Comparison of ENCODE assay signal across 1 cellular context in the genomic region with DNA sequence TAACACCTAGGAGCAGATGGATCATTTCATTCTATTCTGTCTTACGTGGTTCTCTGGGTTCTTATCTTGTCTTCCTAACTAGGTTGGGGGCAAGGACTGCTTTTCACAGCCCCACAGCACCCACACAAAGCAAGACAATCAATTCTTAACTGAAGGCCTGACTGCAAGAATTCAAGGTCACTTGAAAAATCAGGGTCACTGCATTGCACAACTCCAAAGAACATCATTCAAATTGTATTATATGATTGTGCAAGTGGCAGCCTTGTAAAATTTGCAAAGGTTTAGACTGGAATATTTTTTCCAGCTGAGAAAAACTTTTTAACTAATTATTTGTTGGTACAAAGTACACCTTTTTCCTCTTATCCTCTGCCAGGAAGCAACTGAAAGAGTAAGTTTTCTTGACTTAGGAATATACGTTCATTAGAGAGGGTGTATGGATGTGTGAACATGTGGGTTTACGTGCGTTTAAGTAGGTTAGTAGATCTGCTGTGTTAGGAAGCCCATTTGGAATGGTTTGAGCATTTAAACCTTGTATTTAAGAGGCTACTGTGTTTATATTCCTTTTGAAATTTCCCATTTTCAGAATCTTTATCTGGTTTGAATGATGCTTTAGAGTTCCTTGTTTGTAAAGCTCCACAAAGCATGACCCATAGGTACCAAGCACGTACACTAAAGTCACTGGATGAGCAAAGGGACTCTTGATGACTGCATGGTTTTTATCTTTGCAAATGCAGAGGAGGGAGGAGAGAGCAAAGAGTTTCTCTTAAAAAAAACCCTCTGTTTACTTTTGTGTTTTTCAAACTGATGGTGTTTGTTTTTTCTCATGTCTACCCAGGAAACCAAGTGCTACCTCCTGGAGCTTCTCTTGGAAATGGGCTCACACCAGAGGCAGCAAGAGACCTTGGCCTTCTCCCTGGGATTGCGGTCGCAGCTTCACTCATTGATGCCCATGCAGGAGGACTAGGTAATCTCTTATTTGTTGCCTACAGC.
TF ChIP-seq lines count a peak whose summit lies in the region.

No MANE protein-coding gene starts in this region.

TF ChIP-seq in HepG2, 621 proteins besides CTCF, POLR2A, EP300 and RAD21 (continued from another document and continues in another):
- TF ChIP-seq, protein P1, sequence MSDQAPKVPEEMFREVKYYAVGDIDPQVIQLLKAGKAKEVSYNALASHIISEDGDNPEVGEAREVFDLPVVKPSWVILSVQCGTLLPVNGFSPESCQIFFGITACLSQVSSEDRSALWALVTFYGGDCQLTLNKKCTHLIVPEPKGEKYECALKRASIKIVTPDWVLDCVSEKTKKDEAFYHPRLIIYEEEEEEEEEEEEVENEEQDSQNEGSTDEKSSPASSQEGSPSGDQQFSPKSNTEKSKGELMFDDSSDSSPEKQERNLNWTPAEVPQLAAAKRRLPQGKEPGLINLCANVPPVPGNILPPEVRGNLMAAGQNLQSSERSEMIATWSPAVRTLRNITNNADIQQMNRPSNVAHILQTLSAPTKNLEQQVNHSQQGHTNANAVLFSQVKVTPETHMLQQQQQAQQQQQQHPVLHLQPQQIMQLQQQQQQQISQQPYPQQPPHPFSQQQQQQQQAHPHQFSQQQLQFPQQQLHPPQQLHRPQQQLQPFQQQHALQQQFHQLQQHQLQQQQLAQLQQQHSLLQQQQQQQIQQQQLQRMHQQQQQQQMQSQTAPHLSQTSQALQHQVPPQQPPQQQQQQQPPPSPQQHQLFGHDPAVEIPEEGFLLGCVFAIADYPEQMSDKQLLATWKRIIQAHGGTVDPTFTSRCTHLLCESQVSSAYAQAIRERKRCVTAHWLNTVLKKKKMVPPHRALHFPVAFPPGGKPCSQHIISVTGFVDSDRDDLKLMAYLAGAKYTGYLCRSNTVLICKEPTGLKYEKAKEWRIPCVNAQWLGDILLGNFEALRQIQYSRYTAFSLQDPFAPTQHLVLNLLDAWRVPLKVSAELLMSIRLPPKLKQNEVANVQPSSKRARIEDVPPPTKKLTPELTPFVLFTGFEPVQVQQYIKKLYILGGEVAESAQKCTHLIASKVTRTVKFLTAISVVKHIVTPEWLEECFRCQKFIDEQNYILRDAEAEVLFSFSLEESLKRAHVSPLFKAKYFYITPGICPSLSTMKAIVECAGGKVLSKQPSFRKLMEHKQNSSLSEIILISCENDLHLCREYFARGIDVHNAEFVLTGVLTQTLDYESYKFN (CRISPR knock-in tag; conservative IDR thresholded peaks at IDR 0.05) = peak; percentile 80
- TF ChIP-seq ZNF605 (CRISPR knock-in tag; IDR thresholded peaks at IDR 0.05) (no peak), ETV5 (CRISPR knock-in tag; IDR thresholded peaks at IDR 0.05; ENCODE audit: borderline replicate concordance) (peak; percentile 55; the same call in 1 of the 2 replicates), FOXA1 (IDR thresholded peaks at IDR 0.05) (no peak), FOXA1 (CRISPR knock-in tag; IDR thresholded peaks at IDR 0.05) (peak; percentile 68), NR2C2 (CRISPR knock-in tag; IDR thresholded peaks at IDR 0.05; ENCODE audit: borderline replicate concordance) (peak; percentile 69), KDM1A (CRISPR knock-in tag; IDR thresholded peaks at IDR 0.05) (peak; percentile 92), ZNF10 (CRISPR knock-in tag; IDR thresholded peaks at IDR 0.05; ENCODE audit: borderline replicate concordance, low read depth) (no peak), ZNF7 (CRISPR knock-in tag; IDR thresholded peaks at IDR 0.05) (no peak), SAP130 (CRISPR knock-in tag; IDR thresholded peaks at IDR 0.05; ENCODE audit: low read depth) (peak; percentile 48), CHD2 (IDR thresholded peaks at IDR 0.05; ENCODE audit: low read depth, low read length) (no peak), ZNF792 (CRISPR knock-in tag; IDR thresholded peaks at IDR 0.05) (0 out of 2 replicates have a peak, but pooled peaks have one; percentile 62), TEAD2 (CRISPR knock-in tag; IDR thresholded peaks at IDR 0.05) (no peak), SALL1 (CRISPR knock-in tag; IDR thresholded peaks at IDR 0.05) (peak; percentile 87), ZNF446 (CRISPR knock-in tag; IDR thresholded peaks at IDR 0.05) (no peak), ZNF761 (CRISPR knock-in tag; conservative IDR thresholded peaks at IDR 0.05) (0 out of 2 replicates have a peak, but pooled peaks have one; percentile 41), RORA (CRISPR knock-in tag; IDR thresholded peaks at IDR 0.05) (peak; percentile 94), ZNF652 (CRISPR knock-in tag; IDR thresholded peaks at IDR 0.05; ENCODE audit: borderline replicate concordance, low read depth) (peak; percentile 53; the same call in 1 of the 2 replicates), MED13 (CRISPR knock-in tag; IDR thresholded peaks at IDR 0.05) (peak; percentile 86; the same call in 1 of the 2 replicates)
- TF ChIP-seq, protein P2, sequence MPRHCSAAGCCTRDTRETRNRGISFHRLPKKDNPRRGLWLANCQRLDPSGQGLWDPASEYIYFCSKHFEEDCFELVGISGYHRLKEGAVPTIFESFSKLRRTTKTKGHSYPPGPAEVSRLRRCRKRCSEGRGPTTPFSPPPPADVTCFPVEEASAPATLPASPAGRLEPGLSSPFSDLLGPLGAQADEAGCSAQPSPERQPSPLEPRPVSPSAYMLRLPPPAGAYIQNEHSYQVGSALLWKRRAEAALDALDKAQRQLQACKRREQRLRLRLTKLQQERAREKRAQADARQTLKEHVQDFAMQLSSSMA (CRISPR knock-in tag; IDR thresholded peaks at IDR 0.05) = no peak
- TF ChIP-seq, protein P3, sequence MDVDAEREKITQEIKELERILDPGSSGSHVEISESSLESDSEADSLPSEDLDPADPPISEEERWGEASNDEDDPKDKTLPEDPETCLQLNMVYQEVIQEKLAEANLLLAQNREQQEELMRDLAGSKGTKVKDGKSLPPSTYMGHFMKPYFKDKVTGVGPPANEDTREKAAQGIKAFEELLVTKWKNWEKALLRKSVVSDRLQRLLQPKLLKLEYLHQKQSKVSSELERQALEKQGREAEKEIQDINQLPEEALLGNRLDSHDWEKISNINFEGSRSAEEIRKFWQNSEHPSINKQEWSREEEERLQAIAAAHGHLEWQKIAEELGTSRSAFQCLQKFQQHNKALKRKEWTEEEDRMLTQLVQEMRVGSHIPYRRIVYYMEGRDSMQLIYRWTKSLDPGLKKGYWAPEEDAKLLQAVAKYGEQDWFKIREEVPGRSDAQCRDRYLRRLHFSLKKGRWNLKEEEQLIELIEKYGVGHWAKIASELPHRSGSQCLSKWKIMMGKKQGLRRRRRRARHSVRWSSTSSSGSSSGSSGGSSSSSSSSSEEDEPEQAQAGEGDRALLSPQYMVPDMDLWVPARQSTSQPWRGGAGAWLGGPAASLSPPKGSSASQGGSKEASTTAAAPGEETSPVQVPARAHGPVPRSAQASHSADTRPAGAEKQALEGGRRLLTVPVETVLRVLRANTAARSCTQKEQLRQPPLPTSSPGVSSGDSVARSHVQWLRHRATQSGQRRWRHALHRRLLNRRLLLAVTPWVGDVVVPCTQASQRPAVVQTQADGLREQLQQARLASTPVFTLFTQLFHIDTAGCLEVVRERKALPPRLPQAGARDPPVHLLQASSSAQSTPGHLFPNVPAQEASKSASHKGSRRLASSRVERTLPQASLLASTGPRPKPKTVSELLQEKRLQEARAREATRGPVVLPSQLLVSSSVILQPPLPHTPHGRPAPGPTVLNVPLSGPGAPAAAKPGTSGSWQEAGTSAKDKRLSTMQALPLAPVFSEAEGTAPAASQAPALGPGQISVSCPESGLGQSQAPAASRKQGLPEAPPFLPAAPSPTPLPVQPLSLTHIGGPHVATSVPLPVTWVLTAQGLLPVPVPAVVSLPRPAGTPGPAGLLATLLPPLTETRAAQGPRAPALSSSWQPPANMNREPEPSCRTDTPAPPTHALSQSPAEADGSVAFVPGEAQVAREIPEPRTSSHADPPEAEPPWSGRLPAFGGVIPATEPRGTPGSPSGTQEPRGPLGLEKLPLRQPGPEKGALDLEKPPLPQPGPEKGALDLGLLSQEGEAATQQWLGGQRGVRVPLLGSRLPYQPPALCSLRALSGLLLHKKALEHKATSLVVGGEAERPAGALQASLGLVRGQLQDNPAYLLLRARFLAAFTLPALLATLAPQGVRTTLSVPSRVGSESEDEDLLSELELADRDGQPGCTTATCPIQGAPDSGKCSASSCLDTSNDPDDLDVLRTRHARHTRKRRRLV (CRISPR knock-in tag; IDR thresholded peaks at IDR 0.05) = 0 out of 2 replicates have a peak, but pooled peaks have one; percentile 36
- TF ChIP-seq, protein P4, sequence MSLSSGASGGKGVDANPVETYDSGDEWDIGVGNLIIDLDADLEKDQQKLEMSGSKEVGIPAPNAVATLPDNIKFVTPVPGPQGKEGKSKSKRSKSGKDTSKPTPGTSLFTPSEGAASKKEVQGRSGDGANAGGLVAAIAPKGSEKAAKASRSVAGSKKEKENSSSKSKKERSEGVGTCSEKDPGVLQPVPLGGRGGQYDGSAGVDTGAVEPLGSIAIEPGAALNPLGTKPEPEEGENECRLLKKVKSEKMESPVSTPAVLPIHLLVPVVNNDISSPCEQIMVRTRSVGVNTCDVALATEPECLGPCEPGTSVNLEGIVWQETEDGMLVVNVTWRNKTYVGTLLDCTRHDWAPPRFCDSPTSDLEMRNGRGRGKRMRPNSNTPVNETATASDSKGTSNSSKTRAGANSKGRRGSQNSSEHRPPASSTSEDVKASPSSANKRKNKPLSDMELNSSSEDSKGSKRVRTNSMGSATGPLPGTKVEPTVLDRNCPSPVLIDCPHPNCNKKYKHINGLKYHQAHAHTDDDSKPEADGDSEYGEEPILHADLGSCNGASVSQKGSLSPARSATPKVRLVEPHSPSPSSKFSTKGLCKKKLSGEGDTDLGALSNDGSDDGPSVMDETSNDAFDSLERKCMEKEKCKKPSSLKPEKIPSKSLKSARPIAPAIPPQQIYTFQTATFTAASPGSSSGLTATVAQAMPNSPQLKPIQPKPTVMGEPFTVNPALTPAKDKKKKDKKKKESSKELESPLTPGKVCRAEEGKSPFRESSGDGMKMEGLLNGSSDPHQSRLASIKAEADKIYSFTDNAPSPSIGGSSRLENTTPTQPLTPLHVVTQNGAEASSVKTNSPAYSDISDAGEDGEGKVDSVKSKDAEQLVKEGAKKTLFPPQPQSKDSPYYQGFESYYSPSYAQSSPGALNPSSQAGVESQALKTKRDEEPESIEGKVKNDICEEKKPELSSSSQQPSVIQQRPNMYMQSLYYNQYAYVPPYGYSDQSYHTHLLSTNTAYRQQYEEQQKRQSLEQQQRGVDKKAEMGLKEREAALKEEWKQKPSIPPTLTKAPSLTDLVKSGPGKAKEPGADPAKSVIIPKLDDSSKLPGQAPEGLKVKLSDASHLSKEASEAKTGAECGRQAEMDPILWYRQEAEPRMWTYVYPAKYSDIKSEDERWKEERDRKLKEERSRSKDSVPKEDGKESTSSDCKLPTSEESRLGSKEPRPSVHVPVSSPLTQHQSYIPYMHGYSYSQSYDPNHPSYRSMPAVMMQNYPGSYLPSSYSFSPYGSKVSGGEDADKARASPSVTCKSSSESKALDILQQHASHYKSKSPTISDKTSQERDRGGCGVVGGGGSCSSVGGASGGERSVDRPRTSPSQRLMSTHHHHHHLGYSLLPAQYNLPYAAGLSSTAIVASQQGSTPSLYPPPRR (CRISPR knock-in tag; IDR thresholded peaks at IDR 0.05; ENCODE audit: borderline replicate concordance) = peak; percentile 42; the same call in 1 of the 2 replicates
- TF ChIP-seq, protein P5, sequence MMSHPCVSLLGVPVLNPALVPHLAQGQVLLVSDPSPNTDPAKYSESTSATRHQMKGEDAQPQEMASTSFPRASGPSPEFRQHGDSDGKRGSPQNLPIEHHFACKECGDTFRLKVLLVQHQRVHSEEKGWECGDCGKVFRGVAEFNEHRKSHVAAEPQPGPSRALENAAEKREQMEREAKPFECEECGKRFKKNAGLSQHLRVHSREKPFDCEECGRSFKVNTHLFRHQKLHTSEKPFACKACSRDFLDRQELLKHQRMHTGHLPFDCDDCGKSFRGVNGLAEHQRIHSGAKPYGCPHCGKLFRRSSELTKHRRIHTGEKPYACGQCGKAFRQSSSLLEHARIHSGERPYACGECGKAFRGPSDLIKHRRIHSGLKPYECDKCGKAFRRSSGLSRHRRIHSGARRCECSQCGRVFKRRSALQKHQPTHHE (CRISPR knock-in tag; IDR thresholded peaks at IDR 0.05; ENCODE audit: borderline replicate concordance) = 0 out of 2 replicates have a peak, but pooled peaks have one; percentile 32
- TF ChIP-seq, protein P6, sequence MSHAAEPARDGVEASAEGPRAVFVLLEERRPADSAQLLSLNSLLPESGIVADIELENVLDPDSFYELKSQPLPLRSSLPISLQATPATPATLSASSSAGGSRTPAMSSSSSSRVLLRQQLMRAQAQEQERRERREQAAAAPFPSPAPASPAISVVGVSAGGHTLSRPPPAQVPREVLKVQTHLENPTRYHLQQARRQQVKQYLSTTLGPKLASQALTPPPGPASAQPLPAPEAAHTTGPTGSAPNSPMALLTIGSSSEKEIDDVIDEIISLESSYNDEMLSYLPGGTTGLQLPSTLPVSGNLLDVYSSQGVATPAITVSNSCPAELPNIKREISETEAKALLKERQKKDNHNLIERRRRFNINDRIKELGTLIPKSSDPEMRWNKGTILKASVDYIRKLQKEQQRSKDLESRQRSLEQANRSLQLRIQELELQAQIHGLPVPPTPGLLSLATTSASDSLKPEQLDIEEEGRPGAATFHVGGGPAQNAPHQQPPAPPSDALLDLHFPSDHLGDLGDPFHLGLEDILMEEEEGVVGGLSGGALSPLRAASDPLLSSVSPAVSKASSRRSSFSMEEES (CRISPR knock-in tag; IDR thresholded peaks at IDR 0.05) = 0 out of 2 replicates have a peak, but pooled peaks have one; percentile 32
- TF ChIP-seq, protein P7, sequence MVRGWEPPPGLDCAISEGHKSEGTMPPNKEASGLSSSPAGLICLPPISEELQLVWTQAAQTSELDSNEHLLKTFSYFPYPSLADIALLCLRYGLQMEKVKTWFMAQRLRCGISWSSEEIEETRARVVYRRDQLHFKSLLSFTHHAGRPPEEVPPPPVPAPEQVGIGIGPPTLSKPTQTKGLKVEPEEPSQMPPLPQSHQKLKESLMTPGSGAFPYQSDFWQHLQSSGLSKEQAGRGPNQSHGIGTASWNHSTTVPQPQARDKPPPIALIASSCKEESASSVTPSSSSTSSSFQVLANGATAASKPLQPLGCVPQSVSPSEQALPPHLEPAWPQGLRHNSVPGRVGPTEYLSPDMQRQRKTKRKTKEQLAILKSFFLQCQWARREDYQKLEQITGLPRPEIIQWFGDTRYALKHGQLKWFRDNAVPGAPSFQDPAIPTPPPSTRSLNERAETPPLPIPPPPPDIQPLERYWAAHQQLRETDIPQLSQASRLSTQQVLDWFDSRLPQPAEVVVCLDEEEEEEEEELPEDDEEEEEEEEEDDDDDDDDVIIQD (CRISPR knock-in tag; IDR thresholded peaks at IDR 0.05; ENCODE audit: low read depth) = peak; percentile 52; the same call in 1 of the 2 replicates
- TF ChIP-seq, protein P8, sequence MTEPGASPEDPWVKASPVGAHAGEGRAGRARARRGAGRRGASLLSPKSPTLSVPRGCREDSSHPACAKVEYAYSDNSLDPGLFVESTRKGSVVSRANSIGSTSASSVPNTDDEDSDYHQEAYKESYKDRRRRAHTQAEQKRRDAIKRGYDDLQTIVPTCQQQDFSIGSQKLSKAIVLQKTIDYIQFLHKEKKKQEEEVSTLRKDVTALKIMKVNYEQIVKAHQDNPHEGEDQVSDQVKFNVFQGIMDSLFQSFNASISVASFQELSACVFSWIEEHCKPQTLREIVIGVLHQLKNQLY (CRISPR knock-in tag; IDR thresholded peaks at IDR 0.05) = 0 out of 2 replicates have a peak, but pooled peaks have one; percentile 24
